In the genomic region with DNA sequence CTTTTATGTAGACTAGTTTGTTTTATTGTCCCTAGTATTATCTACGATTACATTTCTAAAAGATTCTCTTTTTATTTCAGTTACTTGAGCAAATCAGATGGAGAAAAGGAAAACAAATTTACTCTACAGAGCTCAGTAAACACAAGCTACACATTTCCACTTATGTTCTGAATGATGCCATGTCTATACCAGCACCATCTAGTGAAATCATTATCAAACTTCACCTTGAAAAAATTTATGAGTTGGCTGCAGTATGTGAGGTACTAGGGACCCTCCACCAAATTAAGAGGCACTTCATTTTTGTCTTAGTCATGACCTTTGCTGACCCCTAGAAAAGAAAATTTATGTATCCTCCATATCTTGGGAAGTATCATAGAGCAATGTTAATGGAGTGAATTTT, we compare ENCODE assay signal across 1 cellular context.
TF ChIP-seq lines count a peak whose summit lies in the region.

No MANE protein-coding gene starts in this region.

TF ChIP-seq in HCT116, 20 proteins besides CTCF, POLR2A, EP300 and RAD21 (continued from another document):
- TF ChIP-seq, protein P1, sequence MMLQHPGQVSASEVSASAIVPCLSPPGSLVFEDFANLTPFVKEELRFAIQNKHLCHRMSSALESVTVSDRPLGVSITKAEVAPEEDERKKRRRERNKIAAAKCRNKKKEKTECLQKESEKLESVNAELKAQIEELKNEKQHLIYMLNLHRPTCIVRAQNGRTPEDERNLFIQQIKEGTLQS (IDR thresholded peaks at IDR 0.05), result no peak
- TF ChIP-seq EZH2 (IDR thresholded peaks at IDR 0.05), result no peak
- no peak for TF ChIP-seq JUND (IDR thresholded peaks at IDR 0.05)
- TF ChIP-seq ELF1 (IDR thresholded peaks at IDR 0.05; ENCODE audit: borderline replicate concordance, low read depth), result no peak
- no peak for TF ChIP-seq CEBPB (IDR thresholded peaks at IDR 0.05; ENCODE audit: low read depth)
